Comparison of ENCODE assay signal across 15 cellular contexts in genomic region chr6:166201878-166202277, GRCh38. TPM values are rescaled to one million over a fixed set of nuclear protein-coding genes. Genes with fewer than 3 reads are reported as not detected.
DNase-seq lines count a peak whose midpoint lies in the region; ATAC-seq and TF ChIP-seq lines count a peak whose summit lies in the region.
"Had no signal": no experiment of that assay in that cellular context is flagged by ENCODE, and none has a peak within 500 bp of the region (broad histone marks: within the 10 kb centered on the region; RNA-seq: fewer than 3 reads in every experiment).

No MANE protein-coding gene starts in this region.

- CTCF ChIA-PET in MCF 10A (lab: Yijun Ruan, JAX), result interaction anchor here (0.5 to 0.7 kb wide), 3 partner anchors 47 to 1300 kb away, joined by 3 to 4 read pairs (median 3); no protein-coding TSS in a partner anchor

- H3K4me3 Mint-ChIP-seq in activated naive CD8-positive, alpha-beta T cell treated with anti-CD3 and anti-CD28 coated beads for 36 hours, result no peak overlapping the region
- no peak overlapping the region for H3K4me3 Mint-ChIP-seq in MCF 10A (ENCODE audit: unreplicated experiment)
- H3K4me3 Mint-ChIP-seq: GM23338 had no signal

- TF ChIP-seq CTCF in MCF 10A (IDR thresholded peaks at IDR 0.05; ENCODE audit: unreplicated experiment), result no peak

- peaks cover 9% of the 10 kb centered on the region for H3K27me3 Mint-ChIP-seq in activated naive CD8-positive, alpha-beta T cell treated with anti-CD3 and anti-CD28 coated beads for 36 hours
- no peaks in the 10 kb centered on the region for H3K27me3 Mint-ChIP-seq in MCF 10A (ENCODE audit: insufficient read depth, unreplicated experiment)

- peaks cover 4% of the 10 kb centered on the region for H3K4me1 Mint-ChIP-seq in activated naive CD8-positive, alpha-beta T cell treated with anti-CD3 and anti-CD28 coated beads for 36 hours
- H3K4me1 Mint-ChIP-seq in MCF 10A (ENCODE audit: insufficient read depth, unreplicated experiment), result no peaks in the 10 kb centered on the region

- no peak for DNase-seq in activated naive CD8-positive, alpha-beta T cell treated with anti-CD3 and anti-CD28 coated beads for 36 hours
- DNase-seq in activated T-cell treated with anti-CD3 and anti-CD28 coated beads for 4 hours (no peak), COLO668 (lab: John Stamatoyannopoulos, UW; ENCODE audit: unreplicated experiment) (no peak), DMS114 treated with DMSO at 0.1 percent for 48 hours (lab: John Stamatoyannopoulos, UW; ENCODE audit: unreplicated experiment) (no peak), MCF 10A (ENCODE audit: unreplicated experiment) (no peak)
- DNase-seq: activated CD4-positive, alpha-beta T cell treated with anti-CD3 and anti-CD28 coated beads for 4 hours; activated gamma-delta T cell; mesendoderm; NCI-H1930; stimulated activated naive CD4-positive, alpha-beta T cell had no signal

- POLR2A ChIA-PET in MCF 10A (lab: Yijun Ruan, JAX), result interaction anchor here (1.1 kb wide), 1 partner anchor 23 kb away, joined by 3 read pairs; no protein-coding TSS in a partner anchor

- peak; percentile 32 for ATAC-seq in GM18909 (IDR thresholded peaks at IDR 0.05; ENCODE audit: poor library complexity, unreplicated experiment)
- peak; percentile 16 for ATAC-seq in GM21717 (IDR thresholded peaks at IDR 0.05; ENCODE audit: unreplicated experiment)
- peak; percentile 16 for ATAC-seq in HG03135 (IDR thresholded peaks at IDR 0.05; ENCODE audit: unreplicated experiment)
- ATAC-seq: GM23338 had no signal

- H3K9me3 Mint-ChIP-seq in activated naive CD8-positive, alpha-beta T cell treated with anti-CD3 and anti-CD28 coated beads for 36 hours, result no peaks in the 10 kb centered on the region
- no peaks in the 10 kb centered on the region for H3K9me3 Mint-ChIP-seq in MCF 10A (ENCODE audit: unreplicated experiment)
- H3K9me3 Mint-ChIP-seq: GM23338 had no signal

- no peaks in the 10 kb centered on the region for H3K36me3 Mint-ChIP-seq in activated naive CD8-positive, alpha-beta T cell treated with anti-CD3 and anti-CD28 coated beads for 36 hours
- H3K36me3 Mint-ChIP-seq in MCF 10A (ENCODE audit: insufficient read depth, unreplicated experiment), result no peaks in the 10 kb centered on the region

- BruUV-seq in MCF 10A (replicated peaks; lab: Mats Ljungman, UMichigan), result no TSS peak

- peak overlapping the region; percentile 44 for H3K27ac Mint-ChIP-seq in activated naive CD8-positive, alpha-beta T cell treated with anti-CD3 and anti-CD28 coated beads for 36 hours
- H3K27ac Mint-ChIP-seq in MCF 10A (ENCODE audit: low read depth, unreplicated experiment), result no peak overlapping the region
- H3K27ac Mint-ChIP-seq: GM23338 had no signal

- intact Hi-C loops in MCF 10A (cut with micrococcal nuclease), result no loop called here

RNA-seq across cellular contexts. Expression of gene TBXT, which starts 34.2 kb away (rescaled TPM):
- total RNA-seq in activated naive CD8-positive, alpha-beta T cell treated with anti-CD3 and anti-CD28 coated beads for 36 hours, result not detected
- total RNA-seq in MCF 10A (2022), result not detected in 2 replicates
- total RNA-seq: cardiac septum, GM23338 had no signal
